Comparison of ENCODE assay signal across 16 cellular contexts in the genomic region with DNA sequence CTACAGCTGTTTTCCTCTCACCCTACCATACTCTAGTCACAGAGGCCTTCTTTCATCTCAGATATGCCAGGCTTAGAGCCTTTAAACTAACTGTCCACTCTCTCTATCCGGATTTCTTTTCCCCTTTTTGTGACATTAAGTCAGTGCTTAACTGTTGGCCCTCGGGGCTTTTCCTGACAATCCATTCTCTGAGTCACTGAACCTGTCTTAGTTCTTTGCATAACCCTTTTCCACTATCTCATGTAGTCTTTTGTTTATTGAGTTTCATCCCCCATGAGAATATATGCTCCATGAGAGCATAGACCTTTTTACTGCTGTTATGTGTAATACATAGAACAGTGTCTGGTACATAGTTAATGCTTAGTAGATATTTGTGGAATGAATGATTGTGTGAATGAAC.
DNase-seq lines count a peak whose midpoint lies in the region; ATAC-seq and TF ChIP-seq lines count a peak whose summit lies in the region.
"Had no signal": no experiment of that assay in that cellular context is flagged by ENCODE, and none has a peak within 500 bp of the region (broad histone marks: within the 10 kb centered on the region; RNA-seq: fewer than 3 reads in every experiment).

No MANE protein-coding gene starts in this region.

- no peaks in the 10 kb centered on the region for H3K9me3 Mint-ChIP-seq in Calu3 (ENCODE audit: low read depth, unreplicated experiment)
- H3K9me3 Mint-ChIP-seq in stimulated activated memory B cell treated with anti-CD40 and anti-IgM and Interleukin-4, amounts not matched to agents 10 μg/mL and 1 μg/mL and 100 μg/mL, for 72 hours: no peaks in the 10 kb centered on the region
- H3K9me3 Mint-ChIP-seq in CD8-positive, alpha-beta T cell: no peaks in the 10 kb centered on the region
- no peaks in the 10 kb centered on the region for H3K9me3 Mint-ChIP-seq in naive thymus-derived CD4-positive, alpha-beta T cell
- H3K9me3 Mint-ChIP-seq: CD14-positive monocyte; endodermal cell; stimulated activated naive CD8-positive, alpha-beta T cell treated with anti-CD3 and anti-CD28 coated beads, Interleukin-15, amount 100 ng/mL, for 72 hours had no signal

- CTCF ChIA-PET in Calu3 (lab: Charles Lee): no interaction called here
- CTCF ChIA-PET in CD8-positive, alpha-beta T cell (lab: Charles Lee): no interaction called here
- CTCF ChIA-PET in naive thymus-derived CD4-positive, alpha-beta T cell (lab: Charles Lee): no interaction called here

- TF ChIP-seq CTCF in Calu3 (IDR thresholded peaks at IDR 0.05; ENCODE audit: unreplicated experiment) (no peak), WERI-Rb-1 (IDR thresholded peaks at IDR 0.05; ENCODE audit: low read depth, low read length) (no peak)
- no peak for TF ChIP-seq CTCF in CD8-positive, alpha-beta T cell (IDR thresholded peaks at IDR 0.05)

- no TSS peak for BruUV-seq in Calu3 (replicated peaks; lab: Mats Ljungman, UMichigan)

- H3K36me3 Mint-ChIP-seq in Calu3 (ENCODE audit: insufficient read depth, unreplicated experiment): no peaks in the 10 kb centered on the region
- H3K36me3 Mint-ChIP-seq in stimulated activated memory B cell treated with anti-CD40 and anti-IgM and Interleukin-4, amounts not matched to agents 10 μg/mL and 1 μg/mL and 100 μg/mL, for 72 hours: no peaks in the 10 kb centered on the region
- no peaks in the 10 kb centered on the region for H3K36me3 Mint-ChIP-seq in CD8-positive, alpha-beta T cell
- H3K36me3 Mint-ChIP-seq in naive thymus-derived CD4-positive, alpha-beta T cell: no peaks in the 10 kb centered on the region

- POLR2A ChIA-PET in CD8-positive, alpha-beta T cell (lab: Charles Lee): no interaction called here
- POLR2A ChIA-PET in naive thymus-derived CD4-positive, alpha-beta T cell (lab: Charles Lee): no interaction called here

- DNase-seq in Calu3: peak; percentile 9
- DNase-seq in LHCN-M2 (ENCODE audit: low read depth): peak; percentile 43
- peak; percentile 61 for DNase-seq in amniotic stem cell (lab: John Stamatoyannopoulos, UW)
- DNase-seq in islet precursor cell: peak; percentile 90
- no peak for DNase-seq in CD8-positive, alpha-beta T cell
- no peak for DNase-seq in naive thymus-derived CD4-positive, alpha-beta T cell
- no peak for DNase-seq in WERI-Rb-1
- DNase-seq: amygdala; endodermal cell; hypothalamus; Kasumi-1; NCI-H2081 treated with DMSO at 0.1 percent for 48 hours; stimulated activated CD4-positive, alpha-beta T cell treated with anti-CD3 and anti-CD28 coated beads, Interleukin-4, amount 100 ng/mL, for 4 hours; stimulated activated naive CD8-positive, alpha-beta T cell treated with anti-CD3 and anti-CD28 coated beads, Interleukin-15, amount 100 ng/mL, for 72 hours had no signal

- intact Hi-C loops in Calu3 (cut with micrococcal nuclease; ENCODE audit: unreplicated experiment): no loop called here
- intact Hi-C loops in CD8-positive, alpha-beta T cell (cut with DNase I, micrococcal nuclease): no loop called here
- intact Hi-C loops in naive thymus-derived CD4-positive, alpha-beta T cell (cut with micrococcal nuclease): no loop called here

- H3K27me3 ChIP-seq in CD8-positive, alpha-beta T cell (ENCODE audit: insufficient read depth, low read length): no peaks in the 10 kb centered on the region
- H3K27me3 ChIP-seq in naive thymus-derived CD4-positive, alpha-beta T cell (ENCODE audit: control insufficient read depth in 2 of 2, insufficient read depth in 2 of 2, low read length in 2 of 2): no peaks in the 10 kb centered on the region
- no peaks in the 10 kb centered on the region for H3K27me3 ChIP-seq in WERI-Rb-1 (ENCODE audit: insufficient read depth, low read depth, severe bottlenecking)

- H3K4me3 Mint-ChIP-seq in Calu3 (ENCODE audit: low read depth, unreplicated experiment): no peak overlapping the region
- no peak overlapping the region for H3K4me3 Mint-ChIP-seq in stimulated activated memory B cell treated with anti-CD40 and anti-IgM and Interleukin-4, amounts not matched to agents 10 μg/mL and 1 μg/mL and 100 μg/mL, for 72 hours
- H3K4me3 Mint-ChIP-seq in CD8-positive, alpha-beta T cell: no peak overlapping the region
- no peak overlapping the region for H3K4me3 Mint-ChIP-seq in naive thymus-derived CD4-positive, alpha-beta T cell
- H3K4me3 Mint-ChIP-seq: CD14-positive monocyte; endodermal cell; stimulated activated naive CD8-positive, alpha-beta T cell treated with anti-CD3 and anti-CD28 coated beads, Interleukin-15, amount 100 ng/mL, for 72 hours had no signal

- H3K4me3 ChIP-seq in CD8-positive, alpha-beta T cell (ENCODE audit: low read depth, low read length): no peak overlapping the region
- no peak overlapping the region for H3K4me3 ChIP-seq in naive thymus-derived CD4-positive, alpha-beta T cell (ENCODE audit: low read length)
- H3K4me3 ChIP-seq in WERI-Rb-1 (ENCODE audit: low read depth, low read length): no peak overlapping the region

- no peak overlapping the region for H3K27ac ChIP-seq in CD8-positive, alpha-beta T cell (ENCODE audit: low read depth, low read length)
- no peak overlapping the region for H3K27ac ChIP-seq in naive thymus-derived CD4-positive, alpha-beta T cell (ENCODE audit: low read depth, low read length)
- no peak overlapping the region for H3K27ac ChIP-seq in WERI-Rb-1

- no peak for ATAC-seq in stimulated activated memory B cell treated with anti-CD40 and anti-IgM and Interleukin-4, amounts not matched to agents 10 μg/mL and 1 μg/mL and 100 μg/mL, for 72 hours
- ATAC-seq in CD8-positive, alpha-beta T cell: no peak
- no peak for ATAC-seq in naive thymus-derived CD4-positive, alpha-beta T cell
- ATAC-seq: stimulated activated naive CD8-positive, alpha-beta T cell treated with anti-CD3 and anti-CD28 coated beads, Interleukin-15, amount 100 ng/mL, for 72 hours had no signal

- peaks cover 21% of the 10 kb centered on the region for H3K4me1 Mint-ChIP-seq in Calu3 (ENCODE audit: low read depth, unreplicated experiment)
- H3K4me1 Mint-ChIP-seq in stimulated activated memory B cell treated with anti-CD40 and anti-IgM and Interleukin-4, amounts not matched to agents 10 μg/mL and 1 μg/mL and 100 μg/mL, for 72 hours: no peaks in the 10 kb centered on the region
- H3K4me1 Mint-ChIP-seq in CD8-positive, alpha-beta T cell (ENCODE audit: low read depth): no peaks in the 10 kb centered on the region
- H3K4me1 Mint-ChIP-seq in naive thymus-derived CD4-positive, alpha-beta T cell: no peaks in the 10 kb centered on the region
- H3K4me1 Mint-ChIP-seq: stimulated activated naive CD8-positive, alpha-beta T cell treated with anti-CD3 and anti-CD28 coated beads, Interleukin-15, amount 100 ng/mL, for 72 hours had no signal

- no peaks in the 10 kb centered on the region for H3K27me3 Mint-ChIP-seq in Calu3 (ENCODE audit: unreplicated experiment)
- no peaks in the 10 kb centered on the region for H3K27me3 Mint-ChIP-seq in stimulated activated memory B cell treated with anti-CD40 and anti-IgM and Interleukin-4, amounts not matched to agents 10 μg/mL and 1 μg/mL and 100 μg/mL, for 72 hours
- no peaks in the 10 kb centered on the region for H3K27me3 Mint-ChIP-seq in CD8-positive, alpha-beta T cell (ENCODE audit: low read depth)
- H3K27me3 Mint-ChIP-seq in naive thymus-derived CD4-positive, alpha-beta T cell: peaks cover 0 to 3% (median 0%) of the 10 kb centered on the region in 5 donors
- H3K27me3 Mint-ChIP-seq: stimulated activated naive CD8-positive, alpha-beta T cell treated with anti-CD3 and anti-CD28 coated beads, Interleukin-15, amount 100 ng/mL, for 72 hours had no signal

- H3K27ac Mint-ChIP-seq in Calu3 (ENCODE audit: unreplicated experiment): no peak overlapping the region
- no peak overlapping the region for H3K27ac Mint-ChIP-seq in stimulated activated memory B cell treated with anti-CD40 and anti-IgM and Interleukin-4, amounts not matched to agents 10 μg/mL and 1 μg/mL and 100 μg/mL, for 72 hours
- H3K27ac Mint-ChIP-seq in CD8-positive, alpha-beta T cell: no peak overlapping the region
- no peak overlapping the region for H3K27ac Mint-ChIP-seq in naive thymus-derived CD4-positive, alpha-beta T cell
- H3K27ac Mint-ChIP-seq: CD14-positive monocyte; endodermal cell; stimulated activated naive CD8-positive, alpha-beta T cell treated with anti-CD3 and anti-CD28 coated beads, Interleukin-15, amount 100 ng/mL, for 72 hours had no signal

- H3K4me1 ChIP-seq in CD8-positive, alpha-beta T cell (ENCODE audit: insufficient read depth, low read length): no peaks in the 10 kb centered on the region
- no peaks in the 10 kb centered on the region for H3K4me1 ChIP-seq in naive thymus-derived CD4-positive, alpha-beta T cell (ENCODE audit: control insufficient read depth in 2 of 2, insufficient read depth in 2 of 2, low read length in 2 of 2)

- no peaks in the 10 kb centered on the region for H3K9me3 ChIP-seq in CD8-positive, alpha-beta T cell (ENCODE audit: low read length)
- no peaks in the 10 kb centered on the region for H3K9me3 ChIP-seq in naive thymus-derived CD4-positive, alpha-beta T cell (ENCODE audit: control insufficient read depth in 2 of 3, low read length in 3 of 3)
- no peaks in the 10 kb centered on the region for H3K9me3 ChIP-seq in WERI-Rb-1 (ENCODE audit: severe bottlenecking)

- no peaks in the 10 kb centered on the region for H3K36me3 ChIP-seq in CD8-positive, alpha-beta T cell (ENCODE audit: insufficient read depth, low read length)
- H3K36me3 ChIP-seq in naive thymus-derived CD4-positive, alpha-beta T cell (ENCODE audit: control insufficient read depth in 2 of 3, insufficient read depth in 3 of 3, low read length in 3 of 3): no peaks in the 10 kb centered on the region
- H3K36me3 ChIP-seq in WERI-Rb-1: no peaks in the 10 kb centered on the region

Comparison
In these comparisons a context has a peak if more than half of its experiments do, and no peak if none do; other contexts are left out.
1. DNase-seq: peak in Calu3 (single experiment), LHCN-M2 (single experiment), amniotic stem cell (single experiment) and islet precursor cell (single experiment); none in CD8-positive, alpha-beta T cell (0 of 7), naive thymus-derived CD4-positive, alpha-beta T cell (0 of 9) and WERI-Rb-1 (single experiment).